Comparison of ENCODE assay signal across 8 cellular contexts in genomic region chr7:94289071-94289470, GRCh38.
DNase-seq lines count a peak whose midpoint lies in the region; ATAC-seq, FAIRE-seq and TF ChIP-seq lines count a peak whose summit lies in the region.

No MANE protein-coding gene starts in this region.

- H3K36me3 Mint-ChIP-seq in type B pancreatic cell: no peaks in the 10 kb centered on the region

- intact Hi-C loops in breast epithelium (cut with DNase I; ENCODE audit: low total_unique reads): no loop called here
- intact Hi-C loops in kidney (cut with DNase I): loop anchor here (5.0 kb wide), 1 partner anchor 148 kb away; no protein-coding TSS in a partner anchor

- H3K4me1 ChIP-seq in breast epithelium (no peaks in the 10 kb centered on the region), kidney (ENCODE audit: control insufficient read depth in 1 of 2, insufficient read depth in 1 of 2, low read depth in 1 of 2, low read length in 2 of 2) (no peaks in the 10 kb centered on the region)

- no peak overlapping the region for H3K27ac ChIP-seq in breast epithelium
- no peak overlapping the region for H3K27ac ChIP-seq in kidney (ENCODE audit: low read depth in 2 of 2, low read length in 2 of 2)

- H3K27ac Mint-ChIP-seq in type B pancreatic cell: peak overlapping the region; percentile 46

- no peaks in the 10 kb centered on the region for H3K9me3 Mint-ChIP-seq in type B pancreatic cell

- H3K4me3 Mint-ChIP-seq in type B pancreatic cell: peak overlapping the region; percentile 19

- H3K4me3 ChIP-seq in breast epithelium: no peak overlapping the region
- H3K4me3 ChIP-seq in kidney (ENCODE audit: low read length in 2 of 2): no peak overlapping the region

- H3K4me1 Mint-ChIP-seq in type B pancreatic cell (ENCODE audit: unreplicated experiment): peaks cover 21% of the 10 kb centered on the region

- no peak overlapping the region for H3K9ac ChIP-seq in kidney (ENCODE audit: low read length in 2 of 2)

- ATAC-seq in GM21576 (IDR thresholded peaks at IDR 0.05; ENCODE audit: unreplicated experiment) (no peak), GM21515 (IDR thresholded peaks at IDR 0.05; ENCODE audit: unreplicated experiment) (no peak), GM18498 (IDR thresholded peaks at IDR 0.05; ENCODE audit: unreplicated experiment) (no peak)

- H3K36me3 ChIP-seq in breast epithelium (no peaks in the 10 kb centered on the region), kidney (ENCODE audit: control insufficient read depth in 1 of 2, insufficient read depth in 2 of 2, low read length in 2 of 2) (no peaks in the 10 kb centered on the region)

- TF ChIP-seq POLR2A in breast epithelium (IDR thresholded peaks at IDR 0.05): no peak

- DNase-seq in H4 (ENCODE audit: low spot score) (peak; percentile 93), NCI-H446 (lab: John Stamatoyannopoulos, UW) (peak; percentile 22 to 80), breast epithelium (ENCODE audit: low spot score in 2 of 2) (peak in 1 of 2 donors; percentile 31), kidney (no peak), type B pancreatic cell (ENCODE audit: extremely low spot score, unreplicated experiment) (peak; percentile 77)

- H3K27me3 ChIP-seq in breast epithelium: no peaks in the 10 kb centered on the region

- peaks cover 9% of the 10 kb centered on the region for H3K27me3 Mint-ChIP-seq in type B pancreatic cell

- TF ChIP-seq CTCF in breast epithelium (IDR thresholded peaks at IDR 0.05) (peak; percentile 63 to 82 (median 71)), kidney (IDR thresholded peaks at IDR 0.05; ENCODE audit: borderline replicate concordance, extremely low read depth, insufficient read depth) (peak; percentile 95), type B pancreatic cell (conservative IDR thresholded peaks at IDR 0.05) (peak; percentile 91)

- peak; percentile 74 for FAIRE-seq in kidney (lab: Jason Lieb, UNC)

- H3K9me3 ChIP-seq in breast epithelium (no peaks in the 10 kb centered on the region), kidney (ENCODE audit: control insufficient read depth in 1 of 2, low read length in 2 of 2) (no peaks in the 10 kb centered on the region)
